In the genomic region with DNA sequence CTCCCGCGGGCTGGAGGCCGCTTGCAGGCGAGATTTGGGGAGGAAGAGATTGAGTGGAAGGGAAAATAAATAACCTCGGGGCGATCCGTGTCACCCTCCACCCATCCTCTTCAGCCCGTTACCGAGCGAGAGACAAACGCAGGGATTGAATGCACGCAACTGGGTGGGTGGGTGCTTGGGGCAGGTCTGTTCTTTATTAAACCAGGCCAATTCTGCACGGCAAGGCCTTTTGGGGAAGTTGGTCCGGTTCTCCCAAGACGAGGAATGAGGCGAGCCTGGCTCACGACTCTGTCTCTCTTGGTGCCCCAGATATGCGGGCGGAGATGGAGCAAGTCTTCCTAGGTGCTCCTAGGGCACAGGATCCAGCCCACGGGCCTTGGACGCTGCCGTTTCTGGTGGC, we compare ENCODE assay signal across 8 cellular contexts. TPM values are rescaled to one million over a fixed set of nuclear protein-coding genes. Genes with fewer than 3 reads are reported as not detected.
DNase-seq lines count a peak whose midpoint lies in the region; ATAC-seq and TF ChIP-seq lines count a peak whose summit lies in the region.

No MANE protein-coding gene starts in this region.

- H3K36me3 ChIP-seq in heart left ventricle (no peaks in the 10 kb centered on the region), vagina (no peaks in the 10 kb centered on the region)

- POLR2A ChIA-PET in activated CD4-positive, alpha-beta memory T cell treated with anti-CD3 and anti-CD28 coated beads for 36 hours (lab: Charles Lee): no interaction called here

- intact Hi-C loops in heart left ventricle (cut with DNase I) (loop anchor here in 9 of 10 donors (10.0 kb wide), 5 partner anchors 276 to 586 kb away; no protein-coding TSS in a partner anchor), left ventricle myocardium superior (cut with micrococcal nuclease) (no loop called here), lower leg skin (cut with DNase I; ENCODE audit: low total_unique reads) (no loop called here), vagina (cut with DNase I) (no loop called here)
- intact Hi-C loops in activated CD4-positive, alpha-beta memory T cell treated with anti-CD3 and anti-CD28 coated beads for 36 hours (cut with micrococcal nuclease): loop anchor here (5.0 to 10.0 kb wide), 3 partner anchors 141 to 584 kb away; no protein-coding TSS in a partner anchor

- peaks cover 67% of the 10 kb centered on the region for H3K27me3 Mint-ChIP-seq in activated CD4-positive, alpha-beta memory T cell treated with anti-CD3 and anti-CD28 coated beads for 36 hours

- TF ChIP-seq CTCF in heart left ventricle (IDR thresholded peaks at IDR 0.05): no peak
- no peak for TF ChIP-seq CTCF in lower leg skin (IDR thresholded peaks at IDR 0.05)
- no peak for TF ChIP-seq CTCF in vagina (IDR thresholded peaks at IDR 0.05)

- H3K4me3 Mint-ChIP-seq in activated CD4-positive, alpha-beta memory T cell treated with anti-CD3 and anti-CD28 coated beads for 36 hours: peak overlapping the region; percentile 86

- peaks cover 81 to 100% (median 98%) of the 10 kb centered on the region in 9 donors for H3K27me3 ChIP-seq in heart left ventricle
- peaks cover 18% of the 10 kb centered on the region for H3K27me3 ChIP-seq in vagina

- peaks cover 42% of the 10 kb centered on the region for H3K4me1 Mint-ChIP-seq in activated CD4-positive, alpha-beta memory T cell treated with anti-CD3 and anti-CD28 coated beads for 36 hours (ENCODE audit: low read depth)

- no peaks in the 10 kb centered on the region for H3K9me3 Mint-ChIP-seq in activated CD4-positive, alpha-beta memory T cell treated with anti-CD3 and anti-CD28 coated beads for 36 hours

- peak overlapping the region in 1 of 12 donors; percentile 80 for H3K27ac ChIP-seq in heart left ventricle
- H3K27ac ChIP-seq in vagina: peak overlapping the region; percentile 49

- no peak for DNase-seq in heart left ventricle
- no peak for DNase-seq in left ventricle myocardium superior
- no peak for DNase-seq in activated CD4-positive, alpha-beta memory T cell treated with anti-CD3 and anti-CD28 coated beads for 36 hours
- DNase-seq in lower leg skin (ENCODE audit: low spot score in 2 of 2): no peak
- DNase-seq in vagina (ENCODE audit: extremely low spot score in 2 of 2): no peak
- DNase-seq in SW 1271 (lab: John Stamatoyannopoulos, UW): no peak
- no peak for DNase-seq in NCI-H187 (lab: John Stamatoyannopoulos, UW)

- H3K4me1 ChIP-seq in heart left ventricle (peaks cover 0 to 45% (median 18%) of the 10 kb centered on the region in 12 donors), vagina (peaks cover 28% of the 10 kb centered on the region)

- CTCF ChIA-PET in activated CD4-positive, alpha-beta memory T cell treated with anti-CD3 and anti-CD28 coated beads for 36 hours (lab: Charles Lee): no interaction called here

- H3K4me3 ChIP-seq in heart left ventricle: peak overlapping the region in 11 of 12 donors; percentile 4 to 67 (median 44)
- peak overlapping the region; percentile 70 for H3K4me3 ChIP-seq in lower leg skin (ENCODE audit: low read depth, poor library complexity, severe bottlenecking)
- peak overlapping the region; percentile 42 to 60 for H3K4me3 ChIP-seq in vagina

- no peaks in the 10 kb centered on the region for H3K36me3 Mint-ChIP-seq in activated CD4-positive, alpha-beta memory T cell treated with anti-CD3 and anti-CD28 coated beads for 36 hours

- TF ChIP-seq POLR2A in heart left ventricle (IDR thresholded peaks at IDR 0.05) (no peak), lower leg skin (IDR thresholded peaks at IDR 0.05) (no peak), vagina (IDR thresholded peaks at IDR 0.05) (no peak)

- peaks cover 0 to under 1% (median 0%) of the 10 kb centered on the region in 12 donors for H3K9me3 ChIP-seq in heart left ventricle
- H3K9me3 ChIP-seq in vagina: no peaks in the 10 kb centered on the region

- 2 to 6% (median 5%) methylated on average over 22 of the region's 22 CpGs for WGBS in heart left ventricle, 4 donors
- 1 to 3% methylated on average over 22 of the region's 22 CpGs for WGBS in lower leg skin, 2 donors

- ATAC-seq in heart left ventricle (peak in 1 of 4 donors; percentile 21), left ventricle myocardium superior (no peak), HG03280 (IDR thresholded peaks at IDR 0.05; ENCODE audit: unreplicated experiment) (no peak)

- peak overlapping the region; percentile 41 for H3K27ac Mint-ChIP-seq in activated CD4-positive, alpha-beta memory T cell treated with anti-CD3 and anti-CD28 coated beads for 36 hours

RNA-seq across cellular contexts. Expression of a gene that starts 0.4 kb away (rescaled TPM):
- under 1 TPM in 4 of 9 donors, not detected in 5; 0.25 to 0.88 (median 0.55) TPM for total RNA-seq in heart left ventricle
- under 1 TPM; 0.12 to 0.46 TPM for polyA plus RNA-seq in heart left ventricle
- 0.30 TPM for total RNA-seq in left ventricle myocardium superior
- under 1 TPM; 0.36 to 0.44 TPM for total RNA-seq in activated CD4-positive, alpha-beta memory T cell treated with anti-CD3 and anti-CD28 coated beads for 36 hours
- 10 to 100 TPM in 1 of 4 donors, 1 to 10 TPM in 3; 1.3 to 11.5 (median 5.3) TPM for total RNA-seq in lower leg skin
- total RNA-seq in vagina: 3.2 TPM

RNA-seq across cellular contexts. Expression of a gene that starts 3.9 kb away (rescaled TPM):
- total RNA-seq in heart left ventricle: not detected
- polyA plus RNA-seq in heart left ventricle: not detected
- not detected for total RNA-seq in left ventricle myocardium superior
- not detected for total RNA-seq in activated CD4-positive, alpha-beta memory T cell treated with anti-CD3 and anti-CD28 coated beads for 36 hours
- 1 to 10 TPM in 1 of 4 donors, not detected in 3; 1.4 TPM for total RNA-seq in lower leg skin
- total RNA-seq in vagina: not detected

RNA-seq across cellular contexts. Expression of a gene that starts 6.4 kb away (rescaled TPM):
- total RNA-seq in heart left ventricle (1 to 10 TPM in 2 of 9 donors, under 1 TPM in 6, not detected in 1; 0.30 to 2.0 (median 0.62) TPM), left ventricle myocardium superior (0.20 TPM), lower leg skin (1 to 10 TPM in 1 of 4 donors, under 1 TPM in 3; 0.27 to 4.6 (median 0.45) TPM), vagina (1.2 TPM)
- polyA plus RNA-seq in heart left ventricle: under 1 TPM; 0.38 to 0.57 TPM
- total RNA-seq in activated CD4-positive, alpha-beta memory T cell treated with anti-CD3 and anti-CD28 coated beads for 36 hours: under 1 TPM; 0.21 to 0.22 TPM

RNA-seq across cellular contexts. Expression of a gene that starts 14.9 kb away (rescaled TPM):
- total RNA-seq in heart left ventricle (not detected), left ventricle myocardium superior (not detected), lower leg skin (under 1 TPM in 2 of 4 donors, not detected in 2; 0.07 to 0.29 TPM), vagina (not detected)
- polyA plus RNA-seq in heart left ventricle: not detected
- total RNA-seq in activated CD4-positive, alpha-beta memory T cell treated with anti-CD3 and anti-CD28 coated beads for 36 hours: 1 to 10 TPM; 1.4 to 1.5 TPM

RNA-seq across cellular contexts. Expression of a gene that starts 17.6 kb away (rescaled TPM):
- 1 to 10 TPM in 1 of 9 donors, under 1 TPM in 2, not detected in 6; 0.17 to 1.0 (median 0.35) TPM for total RNA-seq in heart left ventricle
- under 1 TPM; 0.04 to 0.08 TPM for polyA plus RNA-seq in heart left ventricle
- not detected for total RNA-seq in left ventricle myocardium superior
- not detected for total RNA-seq in activated CD4-positive, alpha-beta memory T cell treated with anti-CD3 and anti-CD28 coated beads for 36 hours
- total RNA-seq in lower leg skin: under 1 TPM in 2 of 4 donors, not detected in 2; 0.15 to 0.55 TPM
- total RNA-seq in vagina: 0.74 TPM

Comparison
In these comparisons a context has a peak if more than half of its experiments do, and no peak if none do; other contexts are left out.
1. intact Hi-C loops: an anchor here in heart left ventricle (10.0 kb wide) and activated CD4-positive, alpha-beta memory T cell treated with anti-CD3 and anti-CD28 coated beads for 36 hours (5.0 to 10.0 kb wide); none called in left ventricle myocardium superior, lower leg skin and vagina.